Comparison of ENCODE assay signal across 8 cellular contexts in genomic region chr1:151990058-151990855, GRCh38. TPM values are rescaled to one million over a fixed set of nuclear protein-coding genes. Genes with fewer than 3 reads are reported as not detected.
DNase-seq lines count a peak whose midpoint lies in the region; ATAC-seq, FAIRE-seq and TF ChIP-seq lines count a peak whose summit lies in the region.

No MANE protein-coding gene starts in this region.

- peaks cover 60 to 82% of the 10 kb centered on the region in 2 experiments for H3K4me1 ChIP-seq in HCT116 (ENCODE audit: control insufficient read depth in 1 of 2, insufficient read depth in 2 of 2, low read length in 2 of 2)
- H3K4me1 ChIP-seq in pancreas, result peaks cover 0 to 35% (median 17%) of the 10 kb centered on the region in 3 donors

- no peak overlapping the region for H2AFZ ChIP-seq in HCT116 (ENCODE audit: low read depth, low read length, poor library complexity, severe bottlenecking)

- H3K79me2 ChIP-seq in HCT116 (ENCODE audit: insufficient read depth, low read length), result peaks cover 80% of the 10 kb centered on the region

- BruUV-seq in HCT116 (replicated peaks; lab: Mats Ljungman, UMichigan) (no TSS peak), MCF 10A (replicated peaks; lab: Mats Ljungman, UMichigan) (TSS peak; percentile 5)

- H3K27me3 ChIP-seq in HCT116 (ENCODE audit: insufficient read depth, low read length) (no peaks in the 10 kb centered on the region), pancreas (no peaks in the 10 kb centered on the region)

- RAD21 ChIA-PET in HCT116 (lab: Charles Lee; ENCODE audit: low non-redundant PET in 1 of 2, low total read pairs in 2 of 2, uncharacterized antibody in 2 of 2, unreplicated experiment in 2 of 2), result interaction anchor here in 1 of 2 experiments (1.1 kb wide), 1 partner anchor 22 kb away, joined by 3 read pairs; no protein-coding TSS in a partner anchor

- H3K36me3 ChIP-seq in HCT116 (ENCODE audit: control insufficient read depth in 1 of 2, insufficient read depth in 2 of 2, low read length in 2 of 2) (peaks cover 8 to 15% of the 10 kb centered on the region in 2 experiments), pancreas (peaks cover 0 to 4% (median 0%) of the 10 kb centered on the region in 3 donors)

- no peak for TF ChIP-seq RAD21 in HCT116 (IDR thresholded peaks at IDR 0.05; ENCODE audit: low read depth)

- DNase-seq in A172 (ENCODE audit: low spot score), result peak; percentile 35
- DNase-seq in HCT116 (ENCODE audit: low read depth, low spot score), result no peak
- DNase-seq in MCF 10A (ENCODE audit: unreplicated experiment), result peak; percentile 39
- DNase-seq in mesothelial cell of epicardium (ENCODE audit: low spot score in 2 of 2, unreplicated experiment in 2 of 2), result no peak
- no peak for DNase-seq in pancreas
- DNase-seq in superior temporal gyrus (ENCODE audit: extremely low spot score), result no peak
- no peak for DNase-seq in urothelium cell line (ENCODE audit: low spot score)
- no peak for DNase-seq in hepatic stellate cell (ENCODE audit: low spot score)

- H3K4me3 ChIP-seq in HCT116 (replicated peaks in 1 of 2; ENCODE audit: low read depth in 1 of 2, low read length in 2 of 2) (peak overlapping the region; percentile 91 to 92), pancreas (no peak overlapping the region)

- ATAC-seq in HCT116 (no peak), pancreas (no peak)

- H3K4me1 Mint-ChIP-seq in MCF 10A (ENCODE audit: insufficient read depth, unreplicated experiment), result peaks cover 66% of the 10 kb centered on the region
- peaks cover 66% of the 10 kb centered on the region for H3K4me1 Mint-ChIP-seq in mesothelial cell of epicardium

- H3K9me3 ChIP-seq in HCT116 (ENCODE audit: control insufficient read depth in 1 of 2, insufficient read depth in 1 of 2, low read depth in 1 of 2, low read length in 2 of 2) (no peaks in the 10 kb centered on the region), pancreas (no peaks in the 10 kb centered on the region)

- TF ChIP-seq POLR2A in HCT116 (IDR thresholded peaks at IDR 0.05; ENCODE audit: borderline replicate concordance, extremely low read depth, insufficient read depth, insufficient read length), result no peak

- CTCF ChIA-PET in HCT116 (lab: Charles Lee) (interaction anchor here (1.2 to 3.8 kb wide), 3 partner anchors 9 to 56 kb away, joined by 3 to 28 read pairs (median 6); no protein-coding TSS in a partner anchor), MCF 10A (lab: Yijun Ruan, JAX) (interaction anchor here (0.8 to 23.4 kb wide), 18 partner anchors 9 to 468 kb away, joined by 3 to 543 read pairs (median 4); no protein-coding TSS in a partner anchor)

- 41% methylated on average over 5 of the region's 5 CpGs for WGBS in pancreas, 2 donors

- H4K20me1 ChIP-seq in HCT116 (ENCODE audit: insufficient read depth), result peaks cover 29% of the 10 kb centered on the region; the same call in 1 of the 2 replicates

- H3K27me3 Mint-ChIP-seq in MCF 10A (ENCODE audit: insufficient read depth, unreplicated experiment) (no peaks in the 10 kb centered on the region), mesothelial cell of epicardium (ENCODE audit: low read depth) (no peaks in the 10 kb centered on the region)

- peak overlapping the region; percentile 81 for H3K4me2 ChIP-seq in HCT116 (ENCODE audit: low read length)

- H3K9me3 Mint-ChIP-seq in MCF 10A (ENCODE audit: unreplicated experiment), result no peaks in the 10 kb centered on the region
- no peaks in the 10 kb centered on the region for H3K9me3 Mint-ChIP-seq in mesothelial cell of epicardium

- H3K27ac Mint-ChIP-seq in MCF 10A (ENCODE audit: low read depth, unreplicated experiment) (peak overlapping the region; percentile 96), mesothelial cell of epicardium (peak overlapping the region; percentile 98)

- POLR2A ChIA-PET in HCT116 (lab: Charles Lee) (interaction anchor here (1.1 to 1.2 kb wide), 2 partner anchors 10 to 13 kb away, joined by 4 read pairs; no protein-coding TSS in a partner anchor), MCF 10A (lab: Yijun Ruan, JAX) (interaction anchor here (0.6 to 21.0 kb wide), 20 partner anchors 10 to 1279 kb away, joined by 3 to 1089 read pairs (median 8); partner anchors contain the start of genes S100A11 and THEM4)

- no peak for TF ChIP-seq CTCF in HCT116 (IDR thresholded peaks at IDR 0.05 in 2 of 3, conservative IDR thresholded peaks at IDR 0.05 in 1 of 3; ENCODE audit: borderline replicate concordance in 1 of 3, insufficient read depth in 1 of 3, low read depth in 2 of 3, low read length in 2 of 3)
- no peak for TF ChIP-seq CTCF in MCF 10A (IDR thresholded peaks at IDR 0.05; ENCODE audit: unreplicated experiment)
- no peak for TF ChIP-seq CTCF in mesothelial cell of epicardium (IDR thresholded peaks at IDR 0.05; ENCODE audit: unreplicated experiment)
- TF ChIP-seq CTCF in pancreas (IDR thresholded peaks at IDR 0.05), result no peak

- H3K36me3 Mint-ChIP-seq in MCF 10A (ENCODE audit: insufficient read depth, unreplicated experiment) (peaks cover 56% of the 10 kb centered on the region), mesothelial cell of epicardium (peaks cover 11% of the 10 kb centered on the region)

- H3K27ac ChIP-seq in HCT116 (ENCODE audit: low read depth, low read length) (peak overlapping the region; percentile 87), pancreas (peak overlapping the region in 2 of 4 donors; percentile 42 to 91)

- no peaks in the 10 kb centered on the region for H3K9me2 ChIP-seq in HCT116 (ENCODE audit: insufficient read depth)

- FAIRE-seq in pancreas (lab: Jason Lieb, UNC) (no peak), urothelium cell line (lab: Jason Lieb, UNC) (no peak)

- peak overlapping the region; percentile 95 for H3K9ac ChIP-seq in HCT116 (ENCODE audit: low read length)

- intact Hi-C loops in HCT116 (cut with micrococcal nuclease) (no loop called here), MCF 10A (cut with micrococcal nuclease) (loop anchor here (5.0 kb wide), 1 partner anchor 57 kb away; no protein-coding TSS in a partner anchor), pancreas (cut with DNase I) (no loop called here)

- peak overlapping the region; percentile 89 for H3K4me3 Mint-ChIP-seq in MCF 10A (ENCODE audit: unreplicated experiment)
- peak overlapping the region; percentile 92 for H3K4me3 Mint-ChIP-seq in mesothelial cell of epicardium

TF ChIP-seq in HCT116, 20 proteins besides CTCF, POLR2A, EP300 and RAD21:
- TF ChIP-seq SRF (IDR thresholded peaks at IDR 0.05; ENCODE audit: low read depth) (0 out of 2 replicates have a peak, but pooled peaks have one; percentile 26), MAX (IDR thresholded peaks at IDR 0.05) (no peak), ZBTB33 (IDR thresholded peaks at IDR 0.05; ENCODE audit: extremely low read depth, insufficient replicate concordance, low read length) (no peak)

RNA-seq across cellular contexts. Expression of gene S100A10, which starts 3.4 kb away (rescaled TPM):
- 760 and 801 TPM in 2 replicates for total RNA-seq in A172 (2014; rRNA removed; shearing (Covaris generic))
- total RNA-seq in HCT116 (2021; ENCODE audit: unreplicated experiment) (340 TPM), MCF 10A (2022) (1,693 and 1,694 TPM in 2 replicates), mesothelial cell of epicardium (219 to 234 TPM (median 222 TPM) in 3 replicates), pancreas (100 to 1,000 TPM in 2 of 6 donors, 10 to 100 TPM in 4; 34.3 to 211 (median 74.6) TPM)
- 152 and 230 TPM in 2 replicates for polyA plus RNA-seq in HCT116 (2012)
- 100 to 1,000 TPM; 203 to 269 TPM for polyA plus RNA-seq in pancreas

RNA-seq across cellular contexts. Expression of gene S100A11, which starts 46.5 kb away (rescaled TPM):
- total RNA-seq in A172 (2014; rRNA removed; shearing (Covaris generic)), result 517 and 658 TPM in 2 replicates
- total RNA-seq in HCT116 (2021; ENCODE audit: unreplicated experiment) (229 TPM), MCF 10A (2022) (1,562 and 1,998 TPM in 2 replicates), mesothelial cell of epicardium (351 to 373 TPM (median 358 TPM) in 3 replicates), pancreas (100 to 1,000 TPM in 2 of 6 donors, 10 to 100 TPM in 4; 23.6 to 291 (median 61.9) TPM)
- polyA plus RNA-seq in HCT116 (2012), result 638 and 798 TPM in 2 replicates
- polyA plus RNA-seq in pancreas, result 100 to 1,000 TPM; 239 to 433 TPM

Comparison
In these comparisons a context has a peak if more than half of its experiments do, and no peak if none do; other contexts are left out.
1. DNase-seq: peak in A172 (single experiment) and MCF 10A (single experiment); none in HCT116 (single experiment), mesothelial cell of epicardium (0 of 2), pancreas (0 of 6), superior temporal gyrus (single experiment), urothelium cell line (single experiment) and hepatic stellate cell (single experiment).
2. H3K4me3 ChIP-seq: peak in HCT116 (2 of 2); none in pancreas (0 of 4).